In the genomic region with DNA sequence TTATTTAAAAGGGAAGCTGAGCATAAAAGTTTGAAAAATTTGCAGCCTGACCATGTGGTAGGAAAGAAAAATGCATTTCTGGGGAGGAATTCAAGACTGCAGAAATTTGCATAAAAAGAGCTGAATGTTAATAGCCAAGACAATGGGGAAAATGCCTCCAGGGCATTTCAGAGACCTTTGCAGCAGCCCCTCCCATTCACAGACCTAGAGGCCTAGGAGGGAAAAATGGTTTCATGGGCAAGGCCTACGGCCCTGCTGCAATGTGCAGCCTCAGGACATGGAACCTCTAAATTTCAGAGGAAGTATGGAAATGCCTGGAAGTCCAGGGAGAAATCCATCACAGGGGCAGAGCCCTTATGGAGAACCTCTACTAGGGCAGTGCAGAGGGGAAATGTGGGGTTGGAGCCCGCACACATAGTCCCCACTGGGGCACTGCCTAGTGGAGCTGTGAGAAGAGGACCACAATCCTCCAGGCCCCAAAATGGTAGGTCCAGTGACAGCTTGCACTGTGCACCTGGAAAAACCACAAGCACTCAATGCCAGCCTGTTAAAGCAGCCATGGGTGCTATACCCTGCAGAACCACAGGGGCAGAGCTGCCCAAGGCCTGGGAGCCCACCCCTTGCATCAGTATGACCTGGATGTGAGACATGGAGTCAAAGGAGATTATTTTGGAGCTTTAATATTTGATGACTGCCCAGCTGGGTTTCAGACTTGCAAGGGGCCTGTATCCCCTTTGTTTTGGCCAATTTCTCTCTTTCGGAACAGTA, we compare ENCODE assay signal across 18 cellular contexts.
"Had no signal": no experiment of that assay in that cellular context is flagged by ENCODE, and none has a peak within 500 bp of the region (broad histone marks: within the 10 kb centered on the region; RNA-seq: fewer than 3 reads in every experiment).

No MANE protein-coding gene starts in this region.

- H3K36me3 ChIP-seq: gastrocnemius medialis, heart right ventricle, WERI-Rb-1 had no signal

- H3K27me3 ChIP-seq: gastrocnemius medialis, heart right ventricle had no signal

- H3K4me1 ChIP-seq: gastrocnemius medialis, heart right ventricle had no signal

- H3K9me3 ChIP-seq: gastrocnemius medialis, heart right ventricle had no signal

- H3K27ac ChIP-seq: epithelial cell of prostate, gastrocnemius medialis, heart right ventricle, WERI-Rb-1 had no signal

- ATAC-seq: gastrocnemius medialis, heart right ventricle, left lobe of liver, natural killer cell, sciatic nerve had no signal

- DNase-seq: activated CD4-positive, alpha-beta T cell treated with anti-CD3 and anti-CD28 coated beads for 4 hours; activated CD8-positive, alpha-beta memory T cell treated with anti-CD3 and anti-CD28 coated beads for 24 hours; activated naive CD4-positive, alpha-beta T cell treated with anti-CD3 and anti-CD28 coated beads, Interleukin-2, amount 50 U/mL, for 16 hours; activated T-cell treated with anti-CD3 and anti-CD28 coated beads for 4 hours; central memory CD4-positive, alpha-beta T cell; effector memory CD4-positive, alpha-beta T cell; gastrocnemius medialis; heart right ventricle; islet precursor cell; natural killer cell; nucleus accumbens; stimulated activated naive CD4-positive, alpha-beta T cell; T1000; trophoblast cell; WERI-Rb-1 had no signal

- H3K4me3 ChIP-seq: gastrocnemius medialis, heart right ventricle had no signal
